28 cellular contexts compared by ENCODE assay signal in genomic region chr6:115393821-115394220, GRCh38.
"Had no signal": no experiment of that assay in that cellular context is flagged by ENCODE, and none has a peak within 500 bp of the region (broad histone marks: within the 10 kb centered on the region; RNA-seq: fewer than 3 reads in every experiment).

No MANE protein-coding gene starts in this region.

- H3K4me1 ChIP-seq: ascending aorta had no signal

- H3K4me3 ChIP-seq: ascending aorta, cardiac muscle cell had no signal

- DNase-seq: activated B cell treated with CpG ODN at 0.5 μM for 24 hours; activated CD4-positive, alpha-beta memory T cell treated with anti-CD3 and anti-CD28 coated beads for 36 hours; activated CD4-positive, alpha-beta T cell treated with anti-CD3 and anti-CD28 coated beads for 4 hours; activated CD4-positive, alpha-beta T cell treated with anti-CD3 and anti-CD28 coated beads, Interleukin-2, amount 10 ng/mL, durations not matched to agents 24 days and 14 days; activated CD4-positive, alpha-beta T cell treated with anti-CD3 and anti-CD28 coated beads, Interleukin-2, amount 50 U/mL, for 1 hour; activated CD4-positive, alpha-beta T cell treated with anti-CD3 and anti-CD28 coated beads, Interleukin-2, amount 50 U/mL, for 4 hours; activated CD4-positive, CD25-positive, alpha-beta regulatory T cell treated with anti-CD3 and anti-CD28 coated beads, Interleukin-2, amount 50 U/mL, for 72 hours; activated CD8-positive, alpha-beta memory T cell treated with anti-CD3 and anti-CD28 coated beads, Interleukin-2, amount 50 U/mL, for 4 hours; activated CD8-positive, alpha-beta T cell treated with anti-CD3 and anti-CD28 coated beads for 36 hours; activated effector memory CD4-positive, alpha-beta T cell treated with Interleukin-2 at 50 U/mL for 16 hours; activated gamma-delta T cell; activated naive CD4-positive, alpha-beta T cell treated with anti-CD3 and anti-CD28 coated beads, Interleukin-2, amount 10 ng/mL, durations not matched to agents 7 days and 5 days; activated naive CD4-positive, alpha-beta T cell treated with Interleukin-2 at 50 U/mL for 16 hours; activated naive CD8-positive, alpha-beta T cell treated with anti-CD3 and anti-CD28 coated beads, Interleukin-2, amount 10 ng/mL, durations not matched to agents 7 days and 5 days; activated naive CD8-positive, alpha-beta T cell treated with anti-CD3 and anti-CD28 coated beads, Interleukin-2, amount 50 U/mL, for 24 hours; activated T-cell treated with anti-CD3 and anti-CD28 coated beads for 4 hours; activated T-cell treated with anti-CD3 and anti-CD28 coated beads, Interleukin-2, amount 50 U/mL, for 24 hours; activated T-cell treated with anti-CD3 and anti-CD28 coated beads, Interleukin-2, amount 50 U/mL, for 48 hours; amygdala; anterior cingulate cortex; caudate nucleus; cerebellar nuclear complex; T-helper 1 cell; T-helper 2 cell; T-helper 9 cell had no signal

- H3K27me3 ChIP-seq: ascending aorta, cardiac muscle cell had no signal

- ATAC-seq: activated CD8-positive, alpha-beta T cell treated with anti-CD3 and anti-CD28 coated beads for 36 hours; activated naive CD8-positive, alpha-beta T cell treated with anti-CD3 and anti-CD28 coated beads, Interleukin-2, amount 50 U/mL, for 24 hours had no signal

- H3K36me3 ChIP-seq: ascending aorta, cardiac muscle cell had no signal

- H3K27ac ChIP-seq: ascending aorta, cardiac muscle cell, VCaP had no signal
